ENCODE assay signal across 1 cellular context in the genomic region with DNA sequence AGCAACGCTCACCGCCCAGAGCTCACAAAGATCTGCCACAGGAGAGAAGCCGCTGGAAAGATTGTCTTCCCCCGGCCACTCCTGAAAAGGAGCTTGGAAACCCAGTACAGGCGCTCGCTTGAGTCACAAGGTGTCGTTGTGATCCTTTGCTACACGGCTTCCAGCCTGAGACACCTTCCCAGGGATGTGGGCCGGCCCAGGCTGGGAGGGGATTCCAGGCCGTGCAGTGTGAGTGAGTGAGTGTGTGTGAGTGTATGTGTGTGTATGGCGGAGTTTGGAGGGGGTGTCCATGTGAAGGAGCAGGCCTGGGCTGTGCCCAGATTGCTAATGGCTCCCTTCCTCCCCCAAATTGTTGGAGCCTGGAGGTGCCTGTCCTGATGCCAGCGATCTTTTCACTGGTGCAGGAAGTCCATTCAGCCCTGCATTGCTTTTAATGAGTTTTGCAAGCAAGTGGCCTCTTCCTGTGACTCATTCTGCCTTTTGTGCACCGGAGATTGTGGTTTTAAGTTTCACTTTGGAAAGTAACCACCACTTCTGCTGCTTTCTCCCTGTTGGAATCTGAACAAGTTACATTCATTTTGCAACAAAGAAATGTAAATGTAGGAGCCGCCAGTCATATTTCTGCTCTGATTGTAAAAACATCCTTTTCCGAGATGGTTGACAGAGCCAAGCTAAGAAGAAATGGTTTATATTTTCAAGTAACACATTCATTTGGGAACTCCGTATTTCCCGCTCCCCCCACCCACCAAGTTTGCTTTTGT.
TF ChIP-seq lines count a peak whose summit lies in the region.

No MANE protein-coding gene starts in this region.

TF ChIP-seq in HCT116, 20 proteins besides CTCF, POLR2A, EP300 and RAD21 (continued from another document):
- TF ChIP-seq, protein P1, sequence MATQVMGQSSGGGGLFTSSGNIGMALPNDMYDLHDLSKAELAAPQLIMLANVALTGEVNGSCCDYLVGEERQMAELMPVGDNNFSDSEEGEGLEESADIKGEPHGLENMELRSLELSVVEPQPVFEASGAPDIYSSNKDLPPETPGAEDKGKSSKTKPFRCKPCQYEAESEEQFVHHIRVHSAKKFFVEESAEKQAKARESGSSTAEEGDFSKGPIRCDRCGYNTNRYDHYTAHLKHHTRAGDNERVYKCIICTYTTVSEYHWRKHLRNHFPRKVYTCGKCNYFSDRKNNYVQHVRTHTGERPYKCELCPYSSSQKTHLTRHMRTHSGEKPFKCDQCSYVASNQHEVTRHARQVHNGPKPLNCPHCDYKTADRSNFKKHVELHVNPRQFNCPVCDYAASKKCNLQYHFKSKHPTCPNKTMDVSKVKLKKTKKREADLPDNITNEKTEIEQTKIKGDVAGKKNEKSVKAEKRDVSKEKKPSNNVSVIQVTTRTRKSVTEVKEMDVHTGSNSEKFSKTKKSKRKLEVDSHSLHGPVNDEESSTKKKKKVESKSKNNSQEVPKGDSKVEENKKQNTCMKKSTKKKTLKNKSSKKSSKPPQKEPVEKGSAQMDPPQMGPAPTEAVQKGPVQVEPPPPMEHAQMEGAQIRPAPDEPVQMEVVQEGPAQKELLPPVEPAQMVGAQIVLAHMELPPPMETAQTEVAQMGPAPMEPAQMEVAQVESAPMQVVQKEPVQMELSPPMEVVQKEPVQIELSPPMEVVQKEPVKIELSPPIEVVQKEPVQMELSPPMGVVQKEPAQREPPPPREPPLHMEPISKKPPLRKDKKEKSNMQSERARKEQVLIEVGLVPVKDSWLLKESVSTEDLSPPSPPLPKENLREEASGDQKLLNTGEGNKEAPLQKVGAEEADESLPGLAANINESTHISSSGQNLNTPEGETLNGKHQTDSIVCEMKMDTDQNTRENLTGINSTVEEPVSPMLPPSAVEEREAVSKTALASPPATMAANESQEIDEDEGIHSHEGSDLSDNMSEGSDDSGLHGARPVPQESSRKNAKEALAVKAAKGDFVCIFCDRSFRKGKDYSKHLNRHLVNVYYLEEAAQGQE (IDR thresholded peaks at IDR 0.05; ENCODE audit: low read depth): no peak
- TF ChIP-seq, protein P2, sequence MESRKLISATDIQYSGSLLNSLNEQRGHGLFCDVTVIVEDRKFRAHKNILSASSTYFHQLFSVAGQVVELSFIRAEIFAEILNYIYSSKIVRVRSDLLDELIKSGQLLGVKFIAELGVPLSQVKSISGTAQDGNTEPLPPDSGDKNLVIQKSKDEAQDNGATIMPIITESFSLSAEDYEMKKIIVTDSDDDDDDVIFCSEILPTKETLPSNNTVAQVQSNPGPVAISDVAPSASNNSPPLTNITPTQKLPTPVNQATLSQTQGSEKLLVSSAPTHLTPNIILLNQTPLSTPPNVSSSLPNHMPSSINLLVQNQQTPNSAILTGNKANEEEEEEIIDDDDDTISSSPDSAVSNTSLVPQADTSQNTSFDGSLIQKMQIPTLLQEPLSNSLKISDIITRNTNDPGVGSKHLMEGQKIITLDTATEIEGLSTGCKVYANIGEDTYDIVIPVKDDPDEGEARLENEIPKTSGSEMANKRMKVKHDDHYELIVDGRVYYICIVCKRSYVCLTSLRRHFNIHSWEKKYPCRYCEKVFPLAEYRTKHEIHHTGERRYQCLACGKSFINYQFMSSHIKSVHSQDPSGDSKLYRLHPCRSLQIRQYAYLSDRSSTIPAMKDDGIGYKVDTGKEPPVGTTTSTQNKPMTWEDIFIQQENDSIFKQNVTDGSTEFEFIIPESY (IDR thresholded peaks at IDR 0.05; ENCODE audit: extremely low read depth, insufficient replicate concordance, low read length): peak; percentile 11
- TF ChIP-seq ELF1 (IDR thresholded peaks at IDR 0.05; ENCODE audit: borderline replicate concordance, low read depth) (no peak; the same call in 1 of the 2 replicates), POLR2AphosphoS5 (IDR thresholded peaks at IDR 0.05; ENCODE audit: low read depth, low read length) (peak; percentile 65)
